1 cellular context compared by ENCODE assay signal in the genomic region with DNA sequence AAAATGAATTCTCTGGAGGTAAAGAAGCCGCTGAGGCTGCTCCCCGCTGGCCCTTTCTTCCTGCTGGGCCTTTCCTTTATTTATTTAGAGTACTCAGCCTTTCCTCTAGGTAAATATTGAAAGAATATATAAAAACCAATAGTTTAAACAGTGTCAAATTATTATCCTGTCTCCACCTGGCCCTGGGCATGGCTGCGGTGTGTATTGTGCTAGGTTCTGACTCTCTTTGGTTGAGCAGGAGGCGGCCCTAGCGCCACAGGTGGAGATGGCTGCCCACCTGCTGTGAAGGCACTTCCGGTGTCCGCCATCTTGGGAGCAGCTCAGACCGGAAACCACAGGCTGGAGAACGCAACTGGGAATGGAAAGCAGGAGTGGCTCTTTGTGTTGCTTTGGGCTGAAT.
A peak's percentile ranks its signal among the peaks of the same experiment; 100 is the strongest.
TF ChIP-seq lines count a peak whose summit lies in the region.

No MANE protein-coding gene starts in this region.

TF ChIP-seq in K562, 482 proteins besides CTCF, POLR2A, EP300 and RAD21:
- TF ChIP-seq, protein P1, sequence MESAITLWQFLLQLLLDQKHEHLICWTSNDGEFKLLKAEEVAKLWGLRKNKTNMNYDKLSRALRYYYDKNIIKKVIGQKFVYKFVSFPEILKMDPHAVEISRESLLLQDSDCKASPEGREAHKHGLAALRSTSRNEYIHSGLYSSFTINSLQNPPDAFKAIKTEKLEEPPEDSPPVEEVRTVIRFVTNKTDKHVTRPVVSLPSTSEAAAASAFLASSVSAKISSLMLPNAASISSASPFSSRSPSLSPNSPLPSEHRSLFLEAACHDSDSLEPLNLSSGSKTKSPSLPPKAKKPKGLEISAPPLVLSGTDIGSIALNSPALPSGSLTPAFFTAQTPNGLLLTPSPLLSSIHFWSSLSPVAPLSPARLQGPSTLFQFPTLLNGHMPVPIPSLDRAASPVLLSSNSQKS (CRISPR knock-in tag; IDR thresholded peaks at IDR 0.05): no peak
- TF ChIP-seq YY1 (IDR thresholded peaks at IDR 0.05; ENCODE audit: borderline replicate concordance in 1 of 3, control insufficient read depth in 1 of 3, extremely low read depth in 1 of 3, insufficient read depth in 3 of 3, insufficient read length in 1 of 3, insufficient replicate concordance in 2 of 3, low read depth in 1 of 3, low read length in 2 of 3): peak in 1 of 3 experiments; percentile 86
- TF ChIP-seq GABPA (tag; conservative IDR thresholded peaks at IDR 0.05; ENCODE audit: low read depth): 0 out of 2 replicates have a peak, but pooled peaks have one; percentile 27
